ENCODE assay signal across 8 cellular contexts in the genomic region with DNA sequence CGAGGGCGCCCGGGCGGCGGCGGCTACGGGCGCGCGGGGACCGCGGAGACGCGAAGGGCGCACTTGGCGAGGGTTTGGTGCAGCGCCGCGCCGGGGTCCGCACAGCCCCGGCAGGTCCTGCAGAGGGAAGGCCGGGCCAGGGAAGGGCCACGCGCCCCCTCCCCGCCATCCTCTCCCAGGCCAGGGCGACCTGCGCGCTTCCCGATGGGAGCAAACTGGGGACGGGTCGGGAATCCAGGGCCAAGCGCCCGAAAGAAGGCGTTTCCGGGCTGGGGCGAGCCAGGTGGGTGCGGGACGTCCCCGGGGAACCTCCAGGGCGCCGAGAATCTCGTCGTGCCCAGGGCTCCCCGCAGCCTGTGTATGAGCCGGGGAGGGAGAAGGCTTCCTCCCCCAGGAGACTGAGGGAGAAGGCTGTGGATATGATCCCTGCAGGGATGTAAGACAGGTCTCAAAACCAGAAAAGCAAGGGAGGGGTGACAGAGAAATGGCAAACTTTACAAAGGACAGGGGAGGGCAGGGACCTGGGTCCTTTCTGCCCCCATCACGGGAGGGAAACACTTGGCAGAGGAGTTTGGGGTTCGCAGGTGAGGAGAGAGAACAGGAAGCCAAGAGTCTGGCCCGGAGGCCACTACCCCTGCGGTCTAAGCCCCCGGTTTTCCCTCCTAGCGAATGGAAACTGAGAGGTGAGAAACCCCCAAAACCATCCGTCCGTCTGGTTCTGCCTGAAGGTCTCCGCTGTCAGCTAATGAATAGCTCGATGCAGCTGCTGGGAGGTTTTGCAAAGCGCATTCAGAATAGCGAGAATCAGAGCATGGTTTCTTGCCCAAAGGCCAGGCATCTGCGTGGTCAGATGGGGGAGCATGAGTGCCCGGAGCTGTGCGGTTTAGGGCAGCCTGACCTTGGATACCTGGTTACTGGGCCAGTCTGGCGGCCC. TPM values are rescaled to one million over a fixed set of nuclear protein-coding genes. Genes with fewer than 3 reads are reported as not detected.
A peak's percentile ranks its signal among the peaks of the same experiment; 100 is the strongest.
DNase-seq lines count a peak whose midpoint lies in the region; ATAC-seq lines count a peak whose summit lies in the region.

No MANE protein-coding gene starts in this region.

- peak overlapping the region; percentile 54 for H3K27ac ChIP-seq in cingulate gyrus (ENCODE audit: low read depth, low read length)

- no peak overlapping the region for H3K4me3 ChIP-seq in neuron (ENCODE audit: low read length)

- H3K27me3 ChIP-seq in neuron (ENCODE audit: insufficient read depth, low read length) = peaks cover 38% of the 10 kb centered on the region

- peaks cover 4% of the 10 kb centered on the region for H3K9me3 ChIP-seq in neuron (ENCODE audit: low read length)

- no peaks in the 10 kb centered on the region for H3K36me3 ChIP-seq in neuron (ENCODE audit: insufficient read depth, low read length)

- ATAC-seq in GM19372 (IDR thresholded peaks at IDR 0.05; ENCODE audit: low read depth, unreplicated experiment) (peak; percentile 80), HG03378 (IDR thresholded peaks at IDR 0.05; ENCODE audit: unreplicated experiment) (peak; percentile 85)

- DNase-seq in Daoy (ENCODE audit: low read depth) (peak; percentile 18), activated gamma-delta T cell treated with Interleukin-2 at 50 U/mL for 16 hours (no peak), LoVo (ENCODE audit: low spot score) (no peak), NOMO-1 treated with DMSO at 0.1 percent for 48 hours (lab: John Stamatoyannopoulos, UW; ENCODE audit: unreplicated experiment) (no peak)

- H2AFZ ChIP-seq in neuron (ENCODE audit: low read depth, low read length) = peak overlapping the region; percentile 35

- peaks cover 13% of the 10 kb centered on the region for H3K4me1 ChIP-seq in neuron (ENCODE audit: insufficient read depth, low read length)

RNA-seq across cellular contexts. Expression of gene AMZ1, which starts 0.7 kb away (rescaled TPM):
- total RNA-seq in Daoy (2014; rRNA removed; shearing (Covaris generic)) = 0.29 TPM in 1 of 2 replicates, not detected in the other

RNA-seq across cellular contexts. Expression of gene TTYH3, which starts 56.9 kb away (rescaled TPM):
- total RNA-seq in Daoy (2014; rRNA removed; shearing (Covaris generic)) = 16.5 and 18.3 TPM in 2 replicates
